Comparison of ENCODE assay signal across 8 cellular contexts in genomic region chr14:61456720-61457119, GRCh38.
DNase-seq lines count a peak whose midpoint lies in the region; ATAC-seq and TF ChIP-seq lines count a peak whose summit lies in the region.

No MANE protein-coding gene starts in this region.

- DNase-seq in EH (ENCODE audit: low read depth) (peak; percentile 78), H4 (ENCODE audit: low spot score) (peak; percentile 73), MV-4-11 (lab: John Stamatoyannopoulos, UW) (peak; percentile 70), SKM-1 treated with dmso at 0.1 percent for 144 hours (lab: John Stamatoyannopoulos, UW; ENCODE audit: unreplicated experiment) (peak; percentile 12), head of caudate nucleus (peak; percentile 58 to 96 (median 86)), psoas muscle (peak; percentile 75 to 82), NCI-H226 (no peak)
- DNase-seq in activated naive CD4-positive, alpha-beta T cell treated with anti-CD3 and anti-CD28 coated beads, Interleukin-2, amount 50 U/mL, for 16 hours = peak; percentile 81

- no peak overlapping the region for H3K27ac ChIP-seq in psoas muscle

- WGBS in psoas muscle, 3 donors = 31 to 33% (median 33%) methylated on average over 12 of the region's 12 CpGs

- H3K36me3 ChIP-seq in psoas muscle (ENCODE audit: insufficient read depth in 1 of 2, low read depth in 1 of 2) = peaks cover 0 to 21% of the 10 kb centered on the region in 2 donors

- ATAC-seq in psoas muscle = peak; percentile 60 to 81 (median 73)

- TF ChIP-seq CTCF in psoas muscle (IDR thresholded peaks at IDR 0.05) = peak; percentile 80

- intact Hi-C loops in head of caudate nucleus (cut with DNase I) (loop anchor here (10.0 kb wide), 1 partner anchor 668 kb away; no protein-coding TSS in a partner anchor), psoas muscle (cut with DNase I) (loop anchor here in 1 of 2 donors (2.0 to 10.0 kb wide), 2 partner anchors 142 to 380 kb away; no protein-coding TSS in a partner anchor)

- no peaks in the 10 kb centered on the region for H3K27me3 ChIP-seq in psoas muscle (ENCODE audit: insufficient read depth in 3 of 3, low read length in 2 of 3)

- H3K4me1 ChIP-seq in psoas muscle = peaks cover 6% of the 10 kb centered on the region

- no peaks in the 10 kb centered on the region for H3K9me3 ChIP-seq in psoas muscle

- no peak overlapping the region for H3K4me3 ChIP-seq in psoas muscle
